Comparison of ENCODE assay signal across 14 cellular contexts in the genomic region with DNA sequence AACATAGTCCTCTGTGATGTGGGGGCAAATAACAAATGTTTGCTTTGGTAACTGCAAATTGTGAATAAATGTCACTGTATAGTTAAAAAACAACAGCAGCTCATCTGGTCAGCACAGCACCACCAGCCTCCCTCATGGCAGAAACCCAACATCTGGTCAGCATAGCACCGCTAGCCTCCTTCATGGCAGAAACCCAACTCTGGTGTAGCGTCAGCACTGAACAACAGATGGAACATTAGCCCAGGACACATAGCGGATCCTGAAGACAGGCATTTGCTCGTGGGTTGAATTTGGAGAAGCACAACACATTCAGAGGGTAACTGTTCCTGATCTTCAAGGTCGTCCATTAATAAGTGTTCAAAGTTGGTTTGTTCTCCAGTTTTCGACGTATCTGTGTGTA.
DNase-seq lines count a peak whose midpoint lies in the region; ATAC-seq and TF ChIP-seq lines count a peak whose summit lies in the region.
"Had no signal": no experiment of that assay in that cellular context is flagged by ENCODE, and none has a peak within 500 bp of the region (broad histone marks: within the 10 kb centered on the region; RNA-seq: fewer than 3 reads in every experiment).

No MANE protein-coding gene starts in this region.

- DNase-seq in GM04503 (ENCODE audit: low read depth) (peak; percentile 9), RPMI7951 (ENCODE audit: low read depth) (peak; percentile 98), fibroblast of the aortic adventitia (ENCODE audit: low read depth) (peak; percentile 0), NCI-H2081 treated with DMSO at 0.1 percent for 48 hours (lab: John Stamatoyannopoulos, UW) (no peak), GM19238 (ENCODE audit: insufficient read length, low spot score) (no peak)
- DNase-seq in stimulated activated CD4-positive, alpha-beta T cell treated with anti-CD3 and anti-CD28 coated beads, Interleukin-15, amount 100 ng/mL, for 24 hours = no peak
- DNase-seq: activated CD8-positive, alpha-beta memory T cell treated with anti-CD3 and anti-CD28 coated beads, Interleukin-2, amount 50 U/mL, for 4 hours; naive B cell; stimulated activated CD4-positive, alpha-beta T cell treated with anti-CD3 and anti-CD28 coated beads, Interleukin-2, amount 100 ng/mL, for 48 hours; T-helper 2 cell had no signal

- no peaks in the 10 kb centered on the region for H3K27me3 ChIP-seq in rectal smooth muscle tissue (ENCODE audit: control insufficient read depth, insufficient read depth, low read length)

- H3K36me3 ChIP-seq in rectal smooth muscle tissue (ENCODE audit: control insufficient read depth, insufficient read depth, low read length) = no peaks in the 10 kb centered on the region
- H3K36me3 ChIP-seq: HAP-1, tibial nerve had no signal

- no peaks in the 10 kb centered on the region for H3K4me1 ChIP-seq in rectal smooth muscle tissue (ENCODE audit: control insufficient read depth, insufficient read depth, low read length)
- H3K4me1 ChIP-seq: HAP-1 had no signal

- ATAC-seq in GM21526 (IDR thresholded peaks at IDR 0.05; ENCODE audit: low FRiP score, unreplicated experiment) = no peak

- H3K4me3 ChIP-seq in fibroblast of the aortic adventitia (ENCODE audit: low read depth, low read length) (no peak overlapping the region), rectal smooth muscle tissue (ENCODE audit: low read length) (no peak overlapping the region)
- H3K4me3 ChIP-seq: HAP-1, tibial nerve had no signal

- no peak overlapping the region for H3K9ac ChIP-seq in rectal smooth muscle tissue (ENCODE audit: low read length)

- no peak for TF ChIP-seq CTCF in fibroblast of the aortic adventitia (IDR thresholded peaks at IDR 0.05; ENCODE audit: insufficient read depth, low read length)

- H3K27ac ChIP-seq in rectal smooth muscle tissue (ENCODE audit: low read depth, low read length) = peak overlapping the region; percentile 40
- H3K27ac ChIP-seq: tibial nerve had no signal

Comparison
In these comparisons a context has a peak if more than half of its experiments do, and no peak if none do; other contexts are left out.
1. DNase-seq: peak in GM04503 (single experiment), RPMI7951 (single experiment) and fibroblast of the aortic adventitia (single experiment); none in NCI-H2081 treated with DMSO at 0.1 percent for 48 hours (single experiment), GM19238 (single experiment) and stimulated activated CD4-positive, alpha-beta T cell treated with anti-CD3 and anti-CD28 coated beads, Interleukin-15, amount 100 ng/mL, for 24 hours (single experiment).